Comparison of ENCODE assay signal across 29 cellular contexts in the genomic region with DNA sequence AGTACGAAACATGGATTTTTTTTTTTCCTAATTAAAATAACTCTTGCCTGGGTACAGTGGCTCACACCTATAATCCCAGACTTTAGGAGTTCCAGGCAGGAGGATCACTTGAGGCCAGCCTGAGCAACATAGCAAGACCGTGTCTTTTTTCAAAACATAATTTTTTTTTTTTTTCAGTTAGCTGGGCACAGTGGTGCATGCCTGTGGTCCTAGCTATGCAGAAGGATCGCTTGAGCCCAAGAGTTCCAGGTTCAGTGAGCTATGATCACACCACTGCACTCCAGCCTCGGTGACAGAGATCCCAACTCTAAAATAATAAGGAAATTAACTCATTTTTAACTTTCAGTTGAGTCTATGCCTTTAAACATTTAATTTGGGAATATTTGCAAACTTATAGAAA.
"Had no signal": no experiment of that assay in that cellular context is flagged by ENCODE, and none has a peak within 500 bp of the region (broad histone marks: within the 10 kb centered on the region; RNA-seq: fewer than 3 reads in every experiment).

No MANE protein-coding gene starts in this region.

- H3K9me3 ChIP-seq: heart left ventricle, lower lobe of right lung, right atrium auricular region, stomach, suprapubic skin, tibial artery had no signal

- H3K36me3 ChIP-seq: lower lobe of right lung, neural progenitor cell, right atrium auricular region, stomach, tibial artery had no signal

- H2AFZ ChIP-seq: neural progenitor cell had no signal

- H3K4me1 ChIP-seq: heart left ventricle, lower lobe of right lung, neural progenitor cell, right atrium auricular region, stomach, suprapubic skin, tibial artery had no signal

- H3K4me2 ChIP-seq: neural progenitor cell had no signal

- H3K27me3 ChIP-seq: heart left ventricle, neural progenitor cell, right atrium auricular region, suprapubic skin had no signal

- H3K27ac ChIP-seq: epithelial cell of prostate, heart left ventricle, lower lobe of right lung, neural progenitor cell, right atrium auricular region, stomach, suprapubic skin, tibial artery had no signal

- H3K9ac ChIP-seq: neural progenitor cell had no signal

- DNase-seq: activated CD4-positive, alpha-beta T cell treated with anti-CD3 and anti-CD28 coated beads for 36 hours; activated CD4-positive, CD25-positive, alpha-beta regulatory T cell; activated CD8-positive, alpha-beta memory T cell treated with anti-CD3 and anti-CD28 coated beads, Interleukin-2, amount 10 ng/mL, durations not matched to agents 7 days and 5 days; activated CD8-positive, alpha-beta T cell treated with anti-CD3 and anti-CD28 coated beads, Interleukin-2, amount 10 ng/mL, durations not matched to agents 7 days and 5 days; activated T-cell treated with anti-CD3 and anti-CD28 coated beads, Interleukin-2, amount 50 U/mL, for 48 hours; aorta; caudate nucleus; effector CD8-positive, alpha-beta T cell; foreskin fibroblast; heart left ventricle; hypothalamus; immature natural killer cell; kidney glomerular epithelial cell; lower lobe of right lung; mesenchymal stem cell; natural killer cell; occipital lobe; stimulated activated CD4-positive, alpha-beta T cell treated with anti-CD3 and anti-CD28 coated beads, Interleukin-15, amount 100 ng/mL, for 24 hours; stimulated activated CD4-positive, alpha-beta T cell treated with anti-CD3 and anti-CD28 coated beads, Interleukin-2, amount 100 ng/mL, for 24 hours; stimulated activated naive B cell treated with anti-CD40 and anti-IgM and Interleukin-4, amounts not matched to agents 10 μg/mL and 1 μg/mL and 100 μg/mL, for 72 hours; stomach; T-helper 1 cell; tibial artery had no signal

- ATAC-seq: activated CD4-positive, alpha-beta T cell treated with anti-CD3 and anti-CD28 coated beads for 36 hours; activated CD8-positive, alpha-beta memory T cell treated with anti-CD3 and anti-CD28 coated beads, Interleukin-2, amount 10 ng/mL, durations not matched to agents 7 days and 5 days; activated CD8-positive, alpha-beta T cell treated with anti-CD3 and anti-CD28 coated beads, Interleukin-2, amount 10 ng/mL, durations not matched to agents 7 days and 5 days; activated naive CD4-positive, alpha-beta T cell treated with anti-CD3 and anti-CD28 coated beads, Interleukin-2, amount 50 U/mL, for 72 hours; heart left ventricle; left lobe of liver; lower lobe of right lung; natural killer cell; stimulated activated naive B cell treated with anti-CD40 and anti-IgM and Interleukin-4, amounts not matched to agents 10 μg/mL and 1 μg/mL and 100 μg/mL, for 72 hours had no signal

- H3K4me3 ChIP-seq: heart left ventricle, lower lobe of right lung, neural progenitor cell, right atrium auricular region, stomach, suprapubic skin, tibial artery had no signal
